Comparison of ENCODE assay signal across 1 cellular context in genomic region chr3:79385211-79385610, GRCh38.
TF ChIP-seq lines count a peak whose summit lies in the region.

No MANE protein-coding gene starts in this region.

TF ChIP-seq in GM23338, 12 proteins besides CTCF, POLR2A, EP300 and RAD21 (continued from another document):
- TF ChIP-seq, protein P1, sequence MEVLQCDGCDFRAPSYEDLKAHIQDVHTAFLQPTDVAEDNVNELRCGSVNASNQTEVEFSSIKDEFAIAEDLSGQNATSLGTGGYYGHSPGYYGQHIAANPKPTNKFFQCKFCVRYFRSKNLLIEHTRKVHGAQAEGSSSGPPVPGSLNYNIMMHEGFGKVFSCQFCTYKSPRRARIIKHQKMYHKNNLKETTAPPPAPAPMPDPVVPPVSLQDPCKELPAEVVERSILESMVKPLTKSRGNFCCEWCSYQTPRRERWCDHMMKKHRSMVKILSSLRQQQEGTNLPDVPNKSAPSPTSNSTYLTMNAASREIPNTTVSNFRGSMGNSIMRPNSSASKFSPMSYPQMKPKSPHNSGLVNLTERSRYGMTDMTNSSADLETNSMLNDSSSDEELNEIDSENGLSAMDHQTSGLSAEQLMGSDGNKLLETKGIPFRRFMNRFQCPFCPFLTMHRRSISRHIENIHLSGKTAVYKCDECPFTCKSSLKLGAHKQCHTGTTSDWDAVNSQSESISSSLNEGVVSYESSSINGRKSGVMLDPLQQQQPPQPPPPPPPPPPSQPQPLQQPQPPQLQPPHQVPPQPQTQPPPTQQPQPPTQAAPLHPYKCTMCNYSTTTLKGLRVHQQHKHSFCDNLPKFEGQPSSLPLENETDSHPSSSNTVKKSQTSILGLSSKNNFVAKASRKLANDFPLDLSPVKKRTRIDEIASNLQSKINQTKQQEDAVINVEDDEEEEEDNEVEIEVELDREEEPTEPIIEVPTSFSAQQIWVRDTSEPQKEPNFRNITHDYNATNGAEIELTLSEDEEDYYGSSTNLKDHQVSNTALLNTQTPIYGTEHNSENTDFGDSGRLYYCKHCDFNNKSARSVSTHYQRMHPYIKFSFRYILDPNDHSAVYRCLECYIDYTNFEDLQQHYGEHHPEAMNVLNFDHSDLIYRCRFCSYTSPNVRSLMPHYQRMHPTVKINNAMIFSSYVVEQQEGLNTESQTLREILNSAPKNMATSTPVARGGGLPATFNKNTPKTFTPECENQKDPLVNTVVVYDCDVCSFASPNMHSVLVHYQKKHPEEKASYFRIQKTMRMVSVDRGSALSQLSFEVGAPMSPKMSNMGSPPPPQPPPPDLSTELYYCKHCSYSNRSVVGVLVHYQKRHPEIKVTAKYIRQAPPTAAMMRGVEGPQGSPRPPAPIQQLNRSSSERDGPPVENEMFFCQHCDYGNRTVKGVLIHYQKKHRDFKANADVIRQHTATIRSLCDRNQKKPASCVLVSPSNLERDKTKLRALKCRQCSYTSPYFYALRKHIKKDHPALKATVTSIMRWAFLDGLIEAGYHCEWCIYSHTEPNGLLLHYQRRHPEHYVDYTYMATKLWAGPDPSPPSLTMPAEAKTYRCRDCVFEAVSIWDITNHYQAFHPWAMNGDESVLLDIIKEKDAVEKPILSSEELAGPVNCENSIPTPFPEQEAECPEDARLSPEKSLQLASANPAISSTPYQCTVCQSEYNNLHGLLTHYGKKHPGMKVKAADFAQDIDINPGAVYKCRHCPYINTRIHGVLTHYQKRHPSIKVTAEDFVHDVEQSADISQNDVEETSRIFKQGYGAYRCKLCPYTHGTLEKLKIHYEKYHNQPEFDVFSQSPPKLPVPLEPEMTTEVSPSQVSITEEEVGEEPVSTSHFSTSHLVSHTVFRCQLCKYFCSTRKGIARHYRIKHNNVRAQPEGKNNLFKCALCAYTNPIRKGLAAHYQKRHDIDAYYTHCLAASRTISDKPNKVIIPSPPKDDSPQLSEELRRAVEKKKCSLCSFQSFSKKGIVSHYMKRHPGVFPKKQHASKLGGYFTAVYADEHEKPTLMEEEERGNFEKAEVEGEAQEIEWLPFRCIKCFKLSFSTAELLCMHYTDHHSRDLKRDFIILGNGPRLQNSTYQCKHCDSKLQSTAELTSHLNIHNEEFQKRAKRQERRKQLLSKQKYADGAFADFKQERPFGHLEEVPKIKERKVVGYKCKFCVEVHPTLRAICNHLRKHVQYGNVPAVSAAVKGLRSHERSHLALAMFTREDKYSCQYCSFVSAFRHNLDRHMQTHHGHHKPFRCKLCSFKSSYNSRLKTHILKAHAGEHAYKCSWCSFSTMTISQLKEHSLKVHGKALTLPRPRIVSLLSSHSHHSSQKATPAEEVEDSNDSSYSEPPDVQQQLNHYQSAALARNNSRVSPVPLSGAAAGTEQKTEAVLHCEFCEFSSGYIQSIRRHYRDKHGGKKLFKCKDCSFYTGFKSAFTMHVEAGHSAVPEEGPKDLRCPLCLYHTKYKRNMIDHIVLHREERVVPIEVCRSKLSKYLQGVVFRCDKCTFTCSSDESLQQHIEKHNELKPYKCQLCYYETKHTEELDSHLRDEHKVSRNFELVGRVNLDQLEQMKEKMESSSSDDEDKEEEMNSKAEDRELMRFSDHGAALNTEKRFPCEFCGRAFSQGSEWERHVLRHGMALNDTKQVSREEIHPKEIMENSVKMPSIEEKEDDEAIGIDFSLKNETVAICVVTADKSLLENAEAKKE (CRISPR knock-in tag; IDR thresholded peaks at IDR 0.05) = no peak
- TF ChIP-seq ZNF114 (CRISPR knock-in tag; IDR thresholded peaks at IDR 0.05) (no peak), ZNF331 (CRISPR knock-in tag; IDR thresholded peaks at IDR 0.05; ENCODE audit: low read depth) (no peak), POLR2AphosphoS5 (IDR thresholded peaks at IDR 0.05; ENCODE audit: low read depth) (no peak), JUNB (IDR thresholded peaks at IDR 0.05; ENCODE audit: unreplicated experiment) (no peak), CREB1 (CRISPR knock-in tag; IDR thresholded peaks at IDR 0.05; ENCODE audit: low read depth) (no peak)
- TF ChIP-seq, protein P2, sequence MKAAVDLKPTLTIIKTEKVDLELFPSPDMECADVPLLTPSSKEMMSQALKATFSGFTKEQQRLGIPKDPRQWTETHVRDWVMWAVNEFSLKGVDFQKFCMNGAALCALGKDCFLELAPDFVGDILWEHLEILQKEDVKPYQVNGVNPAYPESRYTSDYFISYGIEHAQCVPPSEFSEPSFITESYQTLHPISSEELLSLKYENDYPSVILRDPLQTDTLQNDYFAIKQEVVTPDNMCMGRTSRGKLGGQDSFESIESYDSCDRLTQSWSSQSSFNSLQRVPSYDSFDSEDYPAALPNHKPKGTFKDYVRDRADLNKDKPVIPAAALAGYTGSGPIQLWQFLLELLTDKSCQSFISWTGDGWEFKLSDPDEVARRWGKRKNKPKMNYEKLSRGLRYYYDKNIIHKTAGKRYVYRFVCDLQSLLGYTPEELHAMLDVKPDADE (IDR thresholded peaks at IDR 0.05) = no peak
- TF ChIP-seq, protein P3, sequence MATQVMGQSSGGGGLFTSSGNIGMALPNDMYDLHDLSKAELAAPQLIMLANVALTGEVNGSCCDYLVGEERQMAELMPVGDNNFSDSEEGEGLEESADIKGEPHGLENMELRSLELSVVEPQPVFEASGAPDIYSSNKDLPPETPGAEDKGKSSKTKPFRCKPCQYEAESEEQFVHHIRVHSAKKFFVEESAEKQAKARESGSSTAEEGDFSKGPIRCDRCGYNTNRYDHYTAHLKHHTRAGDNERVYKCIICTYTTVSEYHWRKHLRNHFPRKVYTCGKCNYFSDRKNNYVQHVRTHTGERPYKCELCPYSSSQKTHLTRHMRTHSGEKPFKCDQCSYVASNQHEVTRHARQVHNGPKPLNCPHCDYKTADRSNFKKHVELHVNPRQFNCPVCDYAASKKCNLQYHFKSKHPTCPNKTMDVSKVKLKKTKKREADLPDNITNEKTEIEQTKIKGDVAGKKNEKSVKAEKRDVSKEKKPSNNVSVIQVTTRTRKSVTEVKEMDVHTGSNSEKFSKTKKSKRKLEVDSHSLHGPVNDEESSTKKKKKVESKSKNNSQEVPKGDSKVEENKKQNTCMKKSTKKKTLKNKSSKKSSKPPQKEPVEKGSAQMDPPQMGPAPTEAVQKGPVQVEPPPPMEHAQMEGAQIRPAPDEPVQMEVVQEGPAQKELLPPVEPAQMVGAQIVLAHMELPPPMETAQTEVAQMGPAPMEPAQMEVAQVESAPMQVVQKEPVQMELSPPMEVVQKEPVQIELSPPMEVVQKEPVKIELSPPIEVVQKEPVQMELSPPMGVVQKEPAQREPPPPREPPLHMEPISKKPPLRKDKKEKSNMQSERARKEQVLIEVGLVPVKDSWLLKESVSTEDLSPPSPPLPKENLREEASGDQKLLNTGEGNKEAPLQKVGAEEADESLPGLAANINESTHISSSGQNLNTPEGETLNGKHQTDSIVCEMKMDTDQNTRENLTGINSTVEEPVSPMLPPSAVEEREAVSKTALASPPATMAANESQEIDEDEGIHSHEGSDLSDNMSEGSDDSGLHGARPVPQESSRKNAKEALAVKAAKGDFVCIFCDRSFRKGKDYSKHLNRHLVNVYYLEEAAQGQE (IDR thresholded peaks at IDR 0.05; ENCODE audit: unreplicated experiment) = no peak
TF ChIP-seq in GM23338: peak in this region for 0.
